Comparison of ENCODE assay signal across 8 cellular contexts in genomic region chr3:66490214-66490613, GRCh38. TPM values are rescaled to one million over a fixed set of nuclear protein-coding genes. Genes with fewer than 3 reads are reported as not detected.
A peak's percentile ranks its signal among the peaks of the same experiment; 100 is the strongest.
DNase-seq lines count a peak whose midpoint lies in the region; ATAC-seq, FAIRE-seq and TF ChIP-seq lines count a peak whose summit lies in the region.

No MANE protein-coding gene starts in this region.

- H3K36me3 ChIP-seq in keratinocyte (ENCODE audit: control insufficient read depth in 2 of 2, extremely low read depth in 1 of 2, insufficient read depth in 2 of 2, low read length in 2 of 2) = no peaks in the 10 kb centered on the region

- H3K27me3 ChIP-seq in keratinocyte (ENCODE audit: control insufficient read depth, extremely low read depth, insufficient read depth, low read length) = no peaks in the 10 kb centered on the region

- no peaks in the 10 kb centered on the region for H4K20me1 ChIP-seq in keratinocyte (ENCODE audit: control insufficient read depth, extremely low read depth, insufficient read depth, low read length)

- H2AFZ ChIP-seq in keratinocyte (ENCODE audit: control insufficient read depth, low read length) = no peak overlapping the region

- H3K4me3 ChIP-seq in AG10803 (ENCODE audit: low read length) = no peak overlapping the region
- H3K4me3 ChIP-seq in keratinocyte (ENCODE audit: control insufficient read depth in 2 of 3, extremely low read depth in 1 of 3, insufficient read depth in 2 of 3, low read depth in 1 of 3, low read length in 3 of 3) = no peak overlapping the region

- H3K9ac ChIP-seq in keratinocyte (ENCODE audit: control insufficient read depth, extremely low read depth, insufficient read depth, low read length) = no peak overlapping the region

- H3K79me2 ChIP-seq in keratinocyte (ENCODE audit: control insufficient read depth, insufficient read depth, low read length) = peaks cover 53% of the 10 kb centered on the region

- dilution Hi-C loops in keratinocyte (cut with MboI; ENCODE audit: extremely low pct_ligation_motif_present, low sequenced_read_pairs) = no loop called here

- H3K9me1 ChIP-seq in keratinocyte (ENCODE audit: control insufficient read depth, extremely low read depth, insufficient read depth, low read length) = no peaks in the 10 kb centered on the region

- peak; percentile 48 for ATAC-seq in GM21367 (IDR thresholded peaks at IDR 0.05; ENCODE audit: unreplicated experiment)

- FAIRE-seq in keratinocyte (lab: Jason Lieb, UNC) = peak; percentile 43

- peak; percentile 35 for DNase-seq in AG10803 (ENCODE audit: low read depth)
- DNase-seq in keratinocyte (ENCODE audit: low read depth, low spot score) = no peak
- no peak for DNase-seq in DMS153 treated with DMSO at 0.1 percent for 48 hours (lab: John Stamatoyannopoulos, UW; ENCODE audit: unreplicated experiment)
- no peak for DNase-seq in foreskin melanocyte
- DNase-seq in Ammon's horn (ENCODE audit: low spot score) = no peak
- DNase-seq in NCI-H1417 treated with DMSO at 0.1 percent for 48 hours (lab: John Stamatoyannopoulos, UW) = no peak

- peaks cover 4% of the 10 kb centered on the region for H3K4me1 ChIP-seq in keratinocyte (ENCODE audit: control insufficient read depth, extremely low read depth, insufficient read depth, low read length)

- no peak overlapping the region for H3K4me2 ChIP-seq in keratinocyte (ENCODE audit: control insufficient read depth, extremely low read depth, insufficient read depth, low read depth, low read length)

- peak overlapping the region; percentile 82 for H3K27ac ChIP-seq in VCaP
- no peak overlapping the region for H3K27ac ChIP-seq in keratinocyte (ENCODE audit: control insufficient read depth, insufficient read depth, low read length)

- no peaks in the 10 kb centered on the region for H3K9me3 ChIP-seq in keratinocyte (ENCODE audit: control insufficient read depth, low read depth, low read length)

- no peak for TF ChIP-seq CTCF in AG10803 (conservative IDR thresholded peaks at IDR 0.05; ENCODE audit: low read length)
- no peak for TF ChIP-seq CTCF in VCaP (conservative IDR thresholded peaks at IDR 0.05)
- TF ChIP-seq CTCF in keratinocyte (optimal IDR thresholded peaks at IDR 0.05 in 1 of 3, IDR thresholded peaks at IDR 0.05 in 1 of 3, conservative IDR thresholded peaks at IDR 0.05 in 1 of 3; ENCODE audit: extremely low read depth in 1 of 3, insufficient read depth in 2 of 3, low read length in 3 of 3) = no peak

RNA-seq across cellular contexts. Expression of gene LRIG1, which starts 10.6 kb away (rescaled TPM):
- 6.8 to 18.5 TPM (median 17.2 TPM) in 3 replicates for polyA plus RNA-seq in keratinocyte
- 2.9 TPM for polyA plus RNA-seq in keratinocyte (2011; ENCODE audit: low read depth)
- polyA plus RNA-seq in keratinocyte (2011; cell fraction: cytosol; rRNA removed) = 8.3 and 9.4 TPM in 2 replicates
- polyA plus RNA-seq in keratinocyte (2011; cell fraction: nucleus; rRNA removed) = 22.2 and 27.2 TPM in 2 replicates
- 4.2 and 16.4 TPM in 2 replicates for polyA plus RNA-seq in keratinocyte (2012; ENCODE audit: low replicate concordance)
- polyA minus RNA-seq in keratinocyte = 27.4 to 75.5 TPM (median 34.8 TPM) in 3 replicates
- polyA minus RNA-seq in keratinocyte (2011; cell fraction: cytosol; rRNA and poly(A)+ RNA removed) = 12.9 TPM
- 26.0 and 36.4 TPM in 2 replicates for polyA minus RNA-seq in keratinocyte (2011; cell fraction: nucleus; rRNA and poly(A)+ RNA removed)
